Comparison of ENCODE assay signal across 16 cellular contexts in genomic region chr14:61153436-61153835, GRCh38.
DNase-seq lines count a peak whose midpoint lies in the region; ATAC-seq, FAIRE-seq and TF ChIP-seq lines count a peak whose summit lies in the region.
"Had no signal": no experiment of that assay in that cellular context is flagged by ENCODE, and none has a peak within 500 bp of the region (broad histone marks: within the 10 kb centered on the region; RNA-seq: fewer than 3 reads in every experiment).

No MANE protein-coding gene starts in this region.

- H3K4me3 ChIP-seq in AG04449 (ENCODE audit: low read depth, low read length) = no peak overlapping the region
- H3K4me3 ChIP-seq: PC-9, upper lobe of left lung had no signal

- POLR2A ChIA-PET in AG04449 (lab: Yijun Ruan, JAX) (interaction anchor here (0.9 to 2.0 kb wide), 2 partner anchors 8 to 13 kb away, joined by 3 to 16 read pairs; no protein-coding TSS in a partner anchor), MCF 10A (lab: Yijun Ruan, JAX) (interaction anchor here (1.0 to 1.6 kb wide), 2 partner anchors 7 to 22 kb away, joined by 3 to 4 read pairs; no protein-coding TSS in a partner anchor)

- intact Hi-C loops in MCF 10A (cut with micrococcal nuclease) = no loop called here

- no peak for TF ChIP-seq POLR2A in H54 (IDR thresholded peaks at IDR 0.05; ENCODE audit: low read depth, low read length)

- no peak overlapping the region for H3K4me3 Mint-ChIP-seq in MCF 10A (ENCODE audit: unreplicated experiment)
- H3K4me3 Mint-ChIP-seq: activated CD4-positive, alpha-beta memory T cell treated with anti-CD3 and anti-CD28 coated beads for 36 hours; activated naive CD4-positive, alpha-beta T cell treated with anti-CD3 and anti-CD28 coated beads, Interleukin-2, amount 50 U/mL, for 24 hours had no signal

- H3K9me3 Mint-ChIP-seq in MCF 10A (ENCODE audit: unreplicated experiment) = no peaks in the 10 kb centered on the region
- H3K9me3 Mint-ChIP-seq: activated CD4-positive, alpha-beta memory T cell treated with anti-CD3 and anti-CD28 coated beads for 36 hours; activated naive CD4-positive, alpha-beta T cell treated with anti-CD3 and anti-CD28 coated beads, Interleukin-2, amount 50 U/mL, for 24 hours had no signal

- peaks cover 14% of the 10 kb centered on the region for H3K36me3 Mint-ChIP-seq in MCF 10A (ENCODE audit: insufficient read depth, unreplicated experiment)
- H3K36me3 Mint-ChIP-seq: activated CD4-positive, alpha-beta memory T cell treated with anti-CD3 and anti-CD28 coated beads for 36 hours; activated naive CD4-positive, alpha-beta T cell treated with anti-CD3 and anti-CD28 coated beads, Interleukin-2, amount 50 U/mL, for 24 hours had no signal

- no peak for ATAC-seq in GM21447 (IDR thresholded peaks at IDR 0.05; ENCODE audit: unreplicated experiment)

- peak overlapping the region; percentile 78 for H3K27ac Mint-ChIP-seq in MCF 10A (ENCODE audit: low read depth, unreplicated experiment)
- H3K27ac Mint-ChIP-seq: activated CD4-positive, alpha-beta memory T cell treated with anti-CD3 and anti-CD28 coated beads for 36 hours; activated naive CD4-positive, alpha-beta T cell treated with anti-CD3 and anti-CD28 coated beads, Interleukin-2, amount 50 U/mL, for 24 hours had no signal

- CTCF ChIA-PET in AG04449 (lab: Yijun Ruan, JAX) (interaction anchor here (1.2 to 2.1 kb wide), 3 partner anchors 9 to 51 kb away, joined by 3 to 4 read pairs (median 4); no protein-coding TSS in a partner anchor), MCF 10A (lab: Yijun Ruan, JAX) (no interaction called here)

- BruUV-seq in MCF 10A (replicated peaks; lab: Mats Ljungman, UMichigan) = no TSS peak

- peak; percentile 62 for DNase-seq in AG04449 (ENCODE audit: low read depth, low spot score)
- peak; percentile 41 for DNase-seq in NCI-H146 treated with DMSO at 0.1 percent for 48 hours (lab: John Stamatoyannopoulos, UW; ENCODE audit: unreplicated experiment)
- peak; percentile 28 for DNase-seq in MCF 10A (ENCODE audit: unreplicated experiment)
- DNase-seq in left kidney (ENCODE audit: low read depth, low spot score) = peak; percentile 90
- DNase-seq in H54 (ENCODE audit: insufficient read length, low spot score) = no peak
- no peak for DNase-seq in C1 segment of cervical spinal cord (lab: John Stamatoyannopoulos, UW)
- DNase-seq in stimulated activated CD4-positive, alpha-beta T cell treated with anti-CD3 and anti-CD28 coated beads, Interleukin-15, amount 100 ng/mL, for 24 hours = no peak
- DNase-seq: activated CD4-positive, alpha-beta memory T cell treated with anti-CD3 and anti-CD28 coated beads for 36 hours; effector CD8-positive, alpha-beta T cell; GF-D8; NCI-H1105 treated with DMSO at 0.1 percent for 48 hours; PC-9; small intestine; upper lobe of left lung had no signal

- FAIRE-seq in H54 (lab: Jason Lieb, UNC) = no peak
- FAIRE-seq: small intestine had no signal

- no peaks in the 10 kb centered on the region for H3K27me3 Mint-ChIP-seq in MCF 10A (ENCODE audit: insufficient read depth, unreplicated experiment)

- H3K4me1 Mint-ChIP-seq in MCF 10A (ENCODE audit: insufficient read depth, unreplicated experiment) = peaks cover 36% of the 10 kb centered on the region
- H3K4me1 Mint-ChIP-seq: activated naive CD4-positive, alpha-beta T cell treated with anti-CD3 and anti-CD28 coated beads, Interleukin-2, amount 50 U/mL, for 24 hours had no signal

- peak; percentile 10 for TF ChIP-seq CTCF in AG04449 (IDR thresholded peaks at IDR 0.05; ENCODE audit: insufficient read depth, low read length, missing control alignments)
- TF ChIP-seq CTCF in MCF 10A (IDR thresholded peaks at IDR 0.05; ENCODE audit: unreplicated experiment) = no peak

Comparison
In these comparisons a context has a peak if more than half of its experiments do, and no peak if none do; other contexts are left out.
1. DNase-seq: peak in AG04449 (single experiment), NCI-H146 treated with DMSO at 0.1 percent for 48 hours (single experiment), MCF 10A (single experiment) and left kidney (single experiment); none in H54 (single experiment), C1 segment of cervical spinal cord (0 of 14) and stimulated activated CD4-positive, alpha-beta T cell treated with anti-CD3 and anti-CD28 coated beads, Interleukin-15, amount 100 ng/mL, for 24 hours (single experiment).